ENCODE assay signal across 8 cellular contexts in the genomic region with DNA sequence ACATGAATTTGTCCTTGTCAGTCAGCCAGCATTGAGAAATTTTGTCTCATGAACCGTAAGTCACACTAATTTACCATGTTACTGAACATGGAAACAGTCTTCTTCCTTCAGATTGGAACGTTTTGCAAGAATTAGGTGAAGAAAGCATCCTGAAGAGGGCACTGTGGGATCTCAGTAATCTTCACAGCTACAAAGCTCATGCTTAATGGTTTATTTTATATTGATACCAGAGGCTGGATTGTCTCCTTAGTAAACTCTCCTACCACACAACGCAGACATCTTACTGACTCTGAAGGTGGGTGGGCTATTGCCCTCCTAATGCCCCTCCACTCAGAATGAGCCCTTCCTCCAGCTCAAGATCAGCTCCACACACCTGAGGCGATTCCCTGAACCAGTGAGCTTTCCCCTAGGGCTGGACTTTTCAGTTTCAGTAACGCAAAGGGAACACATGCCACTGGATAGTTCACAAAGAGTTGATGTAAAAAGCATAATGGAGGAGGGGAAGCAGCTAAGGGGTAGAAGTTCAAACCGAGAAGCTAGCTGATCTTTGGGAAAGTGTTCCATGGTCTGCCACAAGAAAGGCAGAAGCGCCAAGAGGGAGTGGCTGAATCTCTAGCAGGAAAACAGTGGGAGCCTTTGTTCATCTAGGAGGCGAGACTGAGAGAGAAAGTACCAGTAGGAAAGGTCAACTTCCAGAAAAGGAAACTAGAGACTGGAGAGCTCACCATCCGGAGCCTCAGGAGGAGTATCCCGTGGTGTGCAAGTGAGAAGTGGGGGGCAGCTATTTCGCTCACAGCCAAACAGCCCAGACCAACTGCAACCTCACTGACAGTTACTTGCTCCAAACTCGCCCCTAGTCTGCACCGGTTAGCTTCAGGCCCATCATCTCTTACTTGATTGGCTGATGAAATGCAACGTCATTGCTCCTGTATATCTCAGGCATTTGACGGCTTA. TPM values are rescaled to one million over a fixed set of nuclear protein-coding genes. Genes with fewer than 3 reads are reported as not detected.
DNase-seq lines count a peak whose midpoint lies in the region; ATAC-seq and TF ChIP-seq lines count a peak whose summit lies in the region.

A gene (minus strand): TSS at position 849 of the 954 bp plus-strand sequence. CDS start 7,425 bp downstream, outside the sequence.

- H3K27me3 ChIP-seq in BLaER1 (no peaks in the 10 kb centered on the region), HL-60 (ENCODE audit: insufficient read depth, poor library complexity, severe bottlenecking) (no peaks in the 10 kb centered on the region), adipocyte (replicated peaks; ENCODE audit: control insufficient read depth, insufficient read depth, low read length) (no peaks in the 10 kb centered on the region)

- H3K27me3 Mint-ChIP-seq in glutamatergic neuron (ENCODE audit: unreplicated experiment) = peaks cover 2% of the 10 kb centered on the region

- no peak within 1 kb of the TSS for H3K4me2 ChIP-seq in BLaER1

- H3K4me1 ChIP-seq in BLaER1 = peaks cover 38% of the 10 kb centered on the region
- H3K4me1 ChIP-seq in adipocyte (ENCODE audit: control insufficient read depth, insufficient read depth, low read length) = peaks cover 12% of the 10 kb centered on the region

- H3K9me3 Mint-ChIP-seq in glutamatergic neuron (ENCODE audit: unreplicated experiment) = no peaks in the 10 kb centered on the region

- DNase-seq in HL-60 (ENCODE audit: low read depth in 1 of 2, low spot score in 1 of 2) (peak; percentile 31 to 67), NOMO-1 treated with DMSO at 0.1 percent for 48 hours (lab: John Stamatoyannopoulos, UW; ENCODE audit: unreplicated experiment) (peak; percentile 86), adipocyte (ENCODE audit: low read depth) (peak; percentile 87), glutamatergic neuron (no peak), omental fat pad (ENCODE audit: low spot score) (no peak)

- H3K9me3 ChIP-seq in BLaER1 (peaks cover 13% of the 10 kb centered on the region), adipocyte (ENCODE audit: control insufficient read depth, low read length) (peaks cover 7% of the 10 kb centered on the region)

- H3K4me3 Mint-ChIP-seq in glutamatergic neuron (ENCODE audit: unreplicated experiment) = peak within 1 kb of the TSS; percentile 41

- no peaks in the 10 kb centered on the region for H4K20me1 ChIP-seq in BLaER1

- H3K36me3 Mint-ChIP-seq in glutamatergic neuron (ENCODE audit: unreplicated experiment) = no peaks in the 10 kb centered on the region

- H3K4me3 ChIP-seq in BLaER1 (no peak within 1 kb of the TSS), HL-60 (replicated peaks; ENCODE audit: insufficient read depth, low read length) (peak within 1 kb of the TSS; percentile 11), adipocyte (ENCODE audit: low read length) (peak within 1 kb of the TSS; percentile 80)

- H3K9ac ChIP-seq in BLaER1 (no peak within 1 kb of the TSS; the same call in 1 of the 2 replicates), adipocyte (ENCODE audit: low read length) (peak within 1 kb of the TSS; percentile 70)

- H3K36me3 ChIP-seq in BLaER1 (no peaks in the 10 kb centered on the region), adipocyte (ENCODE audit: control insufficient read depth, insufficient read depth, low read length, severe bottlenecking) (no peaks in the 10 kb centered on the region)

- peak; percentile 50 for TF ChIP-seq CTCF in HL-60 (IDR thresholded peaks at IDR 0.05; ENCODE audit: insufficient read depth, low read length)
- TF ChIP-seq CTCF in glutamatergic neuron (IDR thresholded peaks at IDR 0.05; ENCODE audit: partially characterized antibody, unreplicated experiment) = no peak
- TF ChIP-seq CTCF in omental fat pad (IDR thresholded peaks at IDR 0.05) = no peak

- ATAC-seq in GM18517 (IDR thresholded peaks at IDR 0.05; ENCODE audit: unreplicated experiment) (peak; percentile 46), omental fat pad (ENCODE audit: low FRiP score) (peak; percentile 86), GM19397 (IDR thresholded peaks at IDR 0.05; ENCODE audit: unreplicated experiment) (no peak)

- H3K4me1 Mint-ChIP-seq in glutamatergic neuron (ENCODE audit: low read depth, unreplicated experiment) = no peaks in the 10 kb centered on the region

- H3K27ac ChIP-seq in BLaER1 (peak within 1 kb of the TSS; percentile 16; the same call in 1 of the 2 replicates), HL-60 (replicated peaks) (no peak within 1 kb of the TSS)

- peak within 1 kb of the TSS; percentile 0 for H3K27ac Mint-ChIP-seq in glutamatergic neuron (ENCODE audit: unreplicated experiment)

RNA-seq across cellular contexts. Expression of the gene that starts here (rescaled TPM):
- not detected for total RNA-seq in glutamatergic neuron (ENCODE audit: unreplicated experiment)
- 1 to 10 TPM in 2 of 4 donors, under 1 TPM in 2; 0.19 to 1.9 (median 1.1) TPM for total RNA-seq in omental fat pad

Comparison
In these comparisons a context has a peak if more than half of its experiments do, and no peak if none do; other contexts are left out.
1. DNase-seq: peak in HL-60 (2 of 2), NOMO-1 treated with DMSO at 0.1 percent for 48 hours (single experiment) and adipocyte (single experiment); none in glutamatergic neuron (single experiment) and omental fat pad (single experiment).